Comparison of ENCODE assay signal across 14 cellular contexts in the genomic region with DNA sequence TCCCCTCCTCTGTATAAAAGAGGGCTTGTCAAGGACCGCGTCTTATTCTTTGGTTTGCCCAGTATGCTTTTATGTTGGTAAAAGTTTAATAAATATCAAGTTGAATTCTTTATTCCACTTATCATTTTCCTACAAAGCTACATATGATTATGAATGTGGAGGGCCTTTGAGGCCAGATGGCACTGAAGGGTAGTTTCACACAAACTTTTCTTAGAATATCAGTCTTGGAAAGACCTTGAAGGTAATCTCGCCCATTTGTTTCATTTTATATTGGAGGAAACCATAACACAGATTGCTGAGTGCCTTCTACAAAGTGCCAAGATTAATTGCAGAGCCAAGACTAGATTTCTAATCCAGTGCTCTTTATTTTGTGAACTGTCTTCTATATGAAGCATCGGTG.
"Had no signal": no experiment of that assay in that cellular context is flagged by ENCODE, and none has a peak within 500 bp of the region (broad histone marks: within the 10 kb centered on the region; RNA-seq: fewer than 3 reads in every experiment).

No MANE protein-coding gene starts in this region.

- H3K27ac ChIP-seq: vagina had no signal

- H3K9me3 Mint-ChIP-seq: activated naive CD8-positive, alpha-beta T cell treated with anti-CD3 and anti-CD28 coated beads, Interleukin-2, amount 10 ng/mL, durations not matched to agents 7 days and 5 days; central memory CD8-positive, alpha-beta T cell; T-helper 1 cell treated with Interleukin-12 subunit alpha and Interleukin-12 subunit beta and Interleukin-4 antibody, amounts not matched to agents 30 μg/mL and 1 μg/mL, for 36 hours had no signal

- H3K4me3 ChIP-seq: lung, thyroid gland, vagina had no signal

- H3K27me3 ChIP-seq: thyroid gland, vagina had no signal

- H3K4me3 Mint-ChIP-seq: activated naive CD8-positive, alpha-beta T cell treated with anti-CD3 and anti-CD28 coated beads, Interleukin-2, amount 10 ng/mL, durations not matched to agents 7 days and 5 days; central memory CD8-positive, alpha-beta T cell; naive thymus-derived CD4-positive, alpha-beta T cell; T-helper 1 cell treated with Interleukin-12 subunit alpha and Interleukin-12 subunit beta and Interleukin-4 antibody, amounts not matched to agents 30 μg/mL and 1 μg/mL, for 36 hours had no signal

- DNase-seq: activated CD4-positive, alpha-beta T cell treated with anti-CD3 and anti-CD28 coated beads for 4 hours; activated effector memory CD4-positive, alpha-beta T cell treated with Interleukin-2 at 50 U/mL for 16 hours; activated naive CD8-positive, alpha-beta T cell treated with anti-CD3 and anti-CD28 coated beads, Interleukin-2, amount 10 ng/mL, durations not matched to agents 7 days and 5 days; cortex of kidney; effector CD8-positive, alpha-beta T cell; left cardiac atrium; naive thymus-derived CD4-positive, alpha-beta T cell; nucleus accumbens; stimulated activated CD4-positive, alpha-beta T cell treated with anti-CD3 and anti-CD28 coated beads, Interleukin-4, amount 100 ng/mL, for 4 hours; thyroid gland had no signal

- H3K27ac Mint-ChIP-seq: activated naive CD8-positive, alpha-beta T cell treated with anti-CD3 and anti-CD28 coated beads, Interleukin-2, amount 10 ng/mL, durations not matched to agents 7 days and 5 days; naive thymus-derived CD4-positive, alpha-beta T cell; T-helper 1 cell treated with Interleukin-12 subunit alpha and Interleukin-12 subunit beta and Interleukin-4 antibody, amounts not matched to agents 30 μg/mL and 1 μg/mL, for 36 hours had no signal

- H3K9me3 ChIP-seq: thyroid gland, vagina had no signal

- ATAC-seq: left cardiac atrium; naive thymus-derived CD4-positive, alpha-beta T cell had no signal

- H3K27me3 Mint-ChIP-seq: activated naive CD8-positive, alpha-beta T cell treated with anti-CD3 and anti-CD28 coated beads, Interleukin-2, amount 10 ng/mL, durations not matched to agents 7 days and 5 days; central memory CD8-positive, alpha-beta T cell; naive thymus-derived CD4-positive, alpha-beta T cell had no signal

- H3K36me3 ChIP-seq: thyroid gland, vagina had no signal
